ENCODE assay signal across 8 cellular contexts in the genomic region with DNA sequence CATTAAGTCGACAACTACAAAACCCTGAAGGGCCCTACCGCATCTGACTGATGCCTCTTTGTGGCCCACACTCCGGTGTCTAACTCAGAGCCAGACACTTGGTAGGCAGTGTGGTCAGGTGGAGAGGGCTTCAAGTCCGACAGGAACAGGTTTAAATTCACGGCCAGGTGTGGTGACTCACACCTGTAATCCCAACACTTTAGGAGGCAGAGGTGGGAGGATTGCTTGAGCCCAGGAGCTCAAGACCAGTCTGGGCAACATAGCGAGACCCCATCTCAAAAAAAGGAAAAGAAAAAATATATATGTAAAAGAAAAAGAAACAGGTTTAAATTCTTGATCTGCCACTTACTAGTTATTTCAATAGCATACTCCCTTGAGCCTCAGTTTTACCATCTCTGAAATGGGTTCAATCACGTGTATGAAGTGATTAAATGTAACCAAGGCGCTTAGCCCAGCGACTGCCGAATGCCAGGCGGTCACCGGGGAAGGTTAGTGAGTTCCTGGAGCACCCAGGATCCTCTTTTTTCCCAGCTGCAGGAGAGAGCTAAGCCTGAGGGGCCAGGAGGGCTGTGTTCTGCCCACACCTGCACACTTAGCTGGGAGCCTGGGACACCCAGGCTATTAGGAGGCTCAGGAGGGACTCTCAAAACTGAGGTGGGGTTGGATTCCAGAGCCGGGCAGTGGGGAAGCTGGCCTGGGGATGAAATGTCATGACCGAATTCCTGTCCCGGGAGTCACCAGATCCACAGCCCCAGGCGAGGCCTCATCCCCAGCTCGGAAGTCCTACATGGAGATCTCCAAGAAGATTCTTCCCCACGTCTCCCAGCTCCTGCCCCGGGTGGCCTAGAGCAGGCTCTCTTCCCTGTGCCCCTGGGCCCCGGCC.
A peak's percentile ranks its signal among the peaks of the same experiment; 100 is the strongest.
DNase-seq lines count a peak whose midpoint lies in the region; TF ChIP-seq lines count a peak whose summit lies in the region.

No MANE protein-coding gene starts in this region.

- H3K4me3 Mint-ChIP-seq in nephron, result peak overlapping the region; percentile 78 to 85 (median 85)

- peaks cover 0 to 11% (median 9%) of the 10 kb centered on the region in 11 experiments; a peak in 19 of 22 replicates for H3K9me3 ChIP-seq in BLaER1 treated with 17β-estradiol and CSF1 and Interleukin-3, amounts not matched to agents 10 nM and 100 nM (replicated peaks in 1 of 11)
- H3K9me3 ChIP-seq in HEK293 (ENCODE audit: control insufficient read depth, insufficient read depth, low read depth, low read length), result no peaks in the 10 kb centered on the region

- POLR2A ChIA-PET in HEK293 (lab: Yijun Ruan, JAX), result interaction anchor here (0.8 to 3.2 kb wide), 5 partner anchors 9 to 128 kb away, joined by 3 to 14 read pairs (median 7); a partner anchor contains a TSS

- H3K36me3 Mint-ChIP-seq in nephron (ENCODE audit: low read depth), result no peaks in the 10 kb centered on the region

- peak overlapping the region; percentile 73 to 94 (median 85) for H3K9ac ChIP-seq in BLaER1 treated with 17β-estradiol and CSF1 and Interleukin-3, amounts not matched to agents 10 nM and 100 nM

- peak overlapping the region in 1 of 3 experiments; percentile 63 for H3K27ac Mint-ChIP-seq in nephron

- TF ChIP-seq CTCF in HEK293 (tag by site-specific recombination; IDR thresholded peaks at IDR 0.05) (no peak), WI38 (IDR thresholded peaks at IDR 0.05; ENCODE audit: low read depth, low read length) (no peak), fibroblast of mammary gland (conservative IDR thresholded peaks at IDR 0.05; ENCODE audit: control insufficient read depth, insufficient read depth, low read depth, low read length) (no peak), nephron (IDR thresholded peaks at IDR 0.05; ENCODE audit: unreplicated experiment in 3 of 3) (no peak)

- peaks cover 13% of the 10 kb centered on the region for H3K4me1 Mint-ChIP-seq in nephron

- CTCF ChIA-PET in HEK293 (lab: Yijun Ruan, JAX), result interaction anchor here (0.6 to 5.2 kb wide), 9 partner anchors 9 to 1038 kb away, joined by 3 to 43 read pairs (median 3); a partner anchor contains a TSS

- DNase-seq in fibroblast of mammary gland (ENCODE audit: low read depth) (peak; percentile 54), SIG-M5 (lab: John Stamatoyannopoulos, UW) (no peak), NCI-H345 (lab: John Stamatoyannopoulos, UW) (no peak)
- DNase-seq in stimulated activated CD4-positive, alpha-beta T cell treated with anti-CD3 and anti-CD28 coated beads, Interleukin-1b, Interleukin-23, amount 100 ng/mL, for 48 hours, result no peak

- peak overlapping the region; percentile 70 to 87 (median 80) for H3K27ac ChIP-seq in BLaER1 treated with 17β-estradiol and CSF1 and Interleukin-3, amounts not matched to agents 10 nM and 100 nM
- H3K27ac ChIP-seq in HEK293 (ENCODE audit: extremely low read depth, low read depth, low read length), result peak overlapping the region; percentile 66; the same call in 1 of the 2 replicates

- H3K4me3 ChIP-seq in BLaER1 treated with 17β-estradiol and CSF1 and Interleukin-3, amounts not matched to agents 10 nM and 100 nM, result peak overlapping the region; percentile 73 to 95 (median 86)
- peak overlapping the region; percentile 77 for H3K4me3 ChIP-seq in HEK293 (ENCODE audit: low read depth, low read length)
- peak overlapping the region; percentile 91 for H3K4me3 ChIP-seq in WI38 (ENCODE audit: low read depth, low read length)
- H3K4me3 ChIP-seq in fibroblast of mammary gland (ENCODE audit: control insufficient read depth, low read depth, low read length), result peak overlapping the region; percentile 69

- H3K27me3 Mint-ChIP-seq in nephron (ENCODE audit: low read depth), result peaks cover 12% of the 10 kb centered on the region

- no peaks in the 10 kb centered on the region for H3K27me3 ChIP-seq in BLaER1 treated with 17β-estradiol and CSF1 and Interleukin-3, amounts not matched to agents 10 nM and 100 nM

- H3K9me3 Mint-ChIP-seq in nephron, result peaks cover 3% of the 10 kb centered on the region

- peaks cover 18 to 47% (median 36%) of the 10 kb centered on the region in 10 experiments for H3K4me1 ChIP-seq in BLaER1 treated with 17β-estradiol and CSF1 and Interleukin-3, amounts not matched to agents 10 nM and 100 nM
- no peaks in the 10 kb centered on the region for H3K4me1 ChIP-seq in HEK293 (ENCODE audit: control insufficient read depth, insufficient read depth, low read length)

- peaks cover 10 to 42% (median 30%) of the 10 kb centered on the region in 11 experiments; a peak in 15 of 22 replicates for H4K20me1 ChIP-seq in BLaER1 treated with 17β-estradiol and CSF1 and Interleukin-3, amounts not matched to agents 10 nM and 100 nM

- peak overlapping the region; percentile 92 to 99 (median 95) for H3K4me2 ChIP-seq in BLaER1 treated with 17β-estradiol and CSF1 and Interleukin-3, amounts not matched to agents 10 nM and 100 nM

- H3K36me3 ChIP-seq in BLaER1 treated with 17β-estradiol and CSF1 and Interleukin-3, amounts not matched to agents 10 nM and 100 nM, result peaks cover 0 to 8% (median 0%) of the 10 kb centered on the region in 11 experiments; a peak in 6 of 22 replicates
- peaks cover 0 to 8% of the 10 kb centered on the region in 2 experiments; a peak in 1 of 3 replicates for H3K36me3 ChIP-seq in HEK293 (ENCODE audit: control insufficient read depth in 2 of 2, insufficient read depth in 1 of 2, low read length in 2 of 2)

TF ChIP-seq in HEK293, 187 proteins besides CTCF, POLR2A, EP300 and RAD21:
- TF ChIP-seq ZNF121 (tag by site-specific recombination; IDR thresholded peaks at IDR 0.05) (peak; percentile 83), KLF16 (tag by site-specific recombination; IDR thresholded peaks at IDR 0.05) (no peak), ZBTB8A (tag by site-specific recombination; IDR thresholded peaks at IDR 0.05) (peak; percentile 14; the same call in 1 of the 2 replicates), HOXA7 (CRISPR knock-in tag; IDR thresholded peaks at IDR 0.05; ENCODE audit: borderline replicate concordance) (no peak), REPIN1 (tag by site-specific recombination; IDR thresholded peaks at IDR 0.05; ENCODE audit: low read depth) (no peak; the same call in 1 of the 2 replicates), GLIS1 (tag by site-specific recombination; IDR thresholded peaks at IDR 0.05) (0 out of 2 replicates have a peak, but pooled peaks have one; percentile 32), ZBTB17 (tag by site-specific recombination; IDR thresholded peaks at IDR 0.05) (peak; percentile 18; the same call in 1 of the 2 replicates)
- TF ChIP-seq, protein P1, sequence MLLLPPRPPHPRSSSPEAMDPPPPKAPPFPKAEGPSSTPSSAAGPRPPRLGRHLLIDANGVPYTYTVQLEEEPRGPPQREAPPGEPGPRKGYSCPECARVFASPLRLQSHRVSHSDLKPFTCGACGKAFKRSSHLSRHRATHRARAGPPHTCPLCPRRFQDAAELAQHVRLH (tag by site-specific recombination; IDR thresholded peaks at IDR 0.05), result peak; percentile 30; the same call in 1 of the 2 replicates
- TF ChIP-seq, protein P2, sequence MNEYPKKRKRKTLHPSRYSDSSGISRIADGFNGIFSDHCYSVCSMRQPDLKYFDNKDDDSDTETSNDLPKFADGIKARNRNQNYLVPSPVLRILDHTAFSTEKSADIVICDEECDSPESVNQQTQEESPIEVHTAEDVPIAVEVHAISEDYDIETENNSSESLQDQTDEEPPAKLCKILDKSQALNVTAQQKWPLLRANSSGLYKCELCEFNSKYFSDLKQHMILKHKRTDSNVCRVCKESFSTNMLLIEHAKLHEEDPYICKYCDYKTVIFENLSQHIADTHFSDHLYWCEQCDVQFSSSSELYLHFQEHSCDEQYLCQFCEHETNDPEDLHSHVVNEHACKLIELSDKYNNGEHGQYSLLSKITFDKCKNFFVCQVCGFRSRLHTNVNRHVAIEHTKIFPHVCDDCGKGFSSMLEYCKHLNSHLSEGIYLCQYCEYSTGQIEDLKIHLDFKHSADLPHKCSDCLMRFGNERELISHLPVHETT (tag by site-specific recombination; IDR thresholded peaks at IDR 0.05), result peak; percentile 63; the same call in 1 of the 2 replicates
